19 cellular contexts compared by ENCODE assay signal in the genomic region with DNA sequence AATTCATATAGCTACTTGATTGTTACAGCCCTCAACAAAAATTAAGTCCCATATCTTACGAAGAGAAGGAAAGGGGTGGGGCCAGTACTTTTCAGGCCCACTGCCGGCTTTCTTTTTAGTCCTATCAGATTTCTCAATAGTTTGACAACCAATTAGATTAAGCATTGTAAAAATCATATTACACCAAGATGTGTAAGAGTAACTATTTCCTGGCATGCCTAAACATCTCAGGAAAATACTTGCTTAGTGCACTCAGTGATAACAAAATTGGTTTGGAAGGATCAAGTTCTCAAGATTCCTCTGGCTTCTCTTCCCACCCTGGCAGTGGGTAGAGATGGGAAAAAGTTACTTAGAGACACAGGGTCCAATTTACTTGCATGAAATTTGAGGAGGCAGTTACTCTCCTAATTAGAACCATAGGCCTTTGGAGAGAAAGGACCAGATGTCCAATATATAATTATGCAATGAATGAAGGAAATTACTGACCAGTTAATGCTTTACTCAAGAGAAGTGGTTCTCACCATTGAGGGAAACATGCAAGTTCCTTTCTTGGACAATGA. TPM values are rescaled to one million over a fixed set of nuclear protein-coding genes. Genes with fewer than 3 reads are reported as not detected.
DNase-seq lines count a peak whose midpoint lies in the region; ATAC-seq and TF ChIP-seq lines count a peak whose summit lies in the region.
"Had no signal": no experiment of that assay in that cellular context is flagged by ENCODE, and none has a peak within 500 bp of the region (broad histone marks: within the 10 kb centered on the region; RNA-seq: fewer than 3 reads in every experiment).

No MANE protein-coding gene starts in this region.

- H3K9ac ChIP-seq in KMS-11: no peak overlapping the region

- peaks cover 51% of the 10 kb centered on the region for H3K4me1 ChIP-seq in KMS-11 (ENCODE audit: low read depth, poor library complexity, severe bottlenecking)
- no peaks in the 10 kb centered on the region for H3K4me1 ChIP-seq in psoas muscle
- H3K4me1 ChIP-seq: BE2C had no signal

- H3K27ac ChIP-seq in KMS-11 (no peak overlapping the region), epithelial cell of prostate (peak overlapping the region; percentile 97), skin epidermis (peak overlapping the region in 17 of 21 experiments; percentile 5 to 83 (median 54)), psoas muscle (no peak overlapping the region)

- WGBS in psoas muscle, 3 donors: 87 to 91% (median 88%) methylated on average over 2 of the region's 2 CpGs

- no peaks in the 10 kb centered on the region for H3K27me3 Mint-ChIP-seq in activated T-cell treated with anti-CD3 and anti-CD28 coated beads, Interleukin-2, amount 50 U/mL, for 24 hours
- H3K27me3 Mint-ChIP-seq: activated CD4-positive, alpha-beta T cell treated with anti-CD3 and anti-CD28 coated beads for 36 hours; activated naive CD8-positive, alpha-beta T cell treated with anti-CD3 and anti-CD28 coated beads, Interleukin-2, amount 10 ng/mL, durations not matched to agents 7 days and 5 days had no signal

- no peaks in the 10 kb centered on the region for H3K79me2 ChIP-seq in KMS-11 (ENCODE audit: insufficient read depth, low read depth)

- no peak overlapping the region for H3K4me3 Mint-ChIP-seq in activated T-cell treated with anti-CD3 and anti-CD28 coated beads, Interleukin-2, amount 50 U/mL, for 24 hours
- H3K4me3 Mint-ChIP-seq: activated CD4-positive, alpha-beta T cell treated with anti-CD3 and anti-CD28 coated beads for 36 hours; activated naive CD8-positive, alpha-beta T cell treated with anti-CD3 and anti-CD28 coated beads, Interleukin-2, amount 10 ng/mL, durations not matched to agents 7 days and 5 days; GM23338 had no signal

- no peak overlapping the region for H3K4me3 ChIP-seq in KMS-11 (IDR thresholded peaks at IDR 0.05; ENCODE audit: insufficient read depth, low read depth, low read length)
- no peak overlapping the region for H3K4me3 ChIP-seq in skin epidermis
- no peak overlapping the region for H3K4me3 ChIP-seq in psoas muscle
- H3K4me3 ChIP-seq: GM23338, stomach had no signal

- H3K27me3 ChIP-seq in KMS-11 (ENCODE audit: insufficient read depth, low read depth) (no peaks in the 10 kb centered on the region), psoas muscle (ENCODE audit: insufficient read depth in 3 of 3, low read length in 2 of 3) (no peaks in the 10 kb centered on the region)
- H3K27me3 ChIP-seq: BE2C, stomach had no signal

- H2AFZ ChIP-seq in KMS-11 (ENCODE audit: low read depth): peak overlapping the region; percentile 48
- H2AFZ ChIP-seq: GM23338 had no signal

- peak; percentile 55 for DNase-seq in NCI-H748 (lab: John Stamatoyannopoulos, UW; ENCODE audit: unreplicated experiment)
- no peak for DNase-seq in NCI-H748 treated with DMSO at 0.1 percent for 48 hours (lab: John Stamatoyannopoulos, UW)
- DNase-seq in epithelial cell of prostate (ENCODE audit: low read depth, low spot score): no peak
- DNase-seq in activated CD8-positive, alpha-beta memory T cell treated with anti-CD3 and anti-CD28 coated beads, Interleukin-2, amount 50 U/mL, for 48 hours: no peak
- no peak for DNase-seq in activated T-cell treated with anti-CD3 and anti-CD28 coated beads, Interleukin-2, amount 50 U/mL, for 24 hours
- no peak for DNase-seq in psoas muscle
- DNase-seq: 8988T; activated naive CD8-positive, alpha-beta T cell treated with anti-CD3 and anti-CD28 coated beads, Interleukin-2, amount 10 ng/mL, durations not matched to agents 7 days and 5 days; BE2C; NCI-H2081 treated with DMSO at 0.1 percent for 48 hours; NCI-H510A had no signal

- no peaks in the 10 kb centered on the region for H3K9me3 ChIP-seq in psoas muscle
- H3K9me3 ChIP-seq: BE2C, stomach had no signal

- H3K4me2 ChIP-seq in KMS-11: peak overlapping the region; percentile 93; the same call in 1 of the 2 replicates
- H3K4me2 ChIP-seq: GM23338 had no signal

- peaks cover 17% of the 10 kb centered on the region for H3K36me3 Mint-ChIP-seq in activated T-cell treated with anti-CD3 and anti-CD28 coated beads, Interleukin-2, amount 50 U/mL, for 24 hours (ENCODE audit: low read depth)

- H3K9me3 Mint-ChIP-seq in activated T-cell treated with anti-CD3 and anti-CD28 coated beads, Interleukin-2, amount 50 U/mL, for 24 hours: no peaks in the 10 kb centered on the region
- H3K9me3 Mint-ChIP-seq: activated naive CD8-positive, alpha-beta T cell treated with anti-CD3 and anti-CD28 coated beads, Interleukin-2, amount 10 ng/mL, durations not matched to agents 7 days and 5 days; activated T-helper 1 cell treated with anti-CD3 and anti-CD28 coated beads, Interleukin-12 subunit alpha, Interleukin-12 subunit beta, Interleukin-2, Interleukin-4 antibody, amounts not matched to agents 30 ng/mL and 10 ng/mL and 1 ng/mL, durations not matched to agents 14 hours and 24 hours and 36 hours; GM23338; T-helper 1 cell treated with Interleukin-12 subunit alpha and Interleukin-12 subunit beta and Interleukin-4 antibody, amounts not matched to agents 30 μg/mL and 1 μg/mL, for 36 hours had no signal

- H3K27ac Mint-ChIP-seq in activated T-cell treated with anti-CD3 and anti-CD28 coated beads, Interleukin-2, amount 50 U/mL, for 24 hours: no peak overlapping the region
- H3K27ac Mint-ChIP-seq: activated CD4-positive, alpha-beta T cell treated with anti-CD3 and anti-CD28 coated beads for 36 hours; activated naive CD8-positive, alpha-beta T cell treated with anti-CD3 and anti-CD28 coated beads, Interleukin-2, amount 10 ng/mL, durations not matched to agents 7 days and 5 days; GM23338 had no signal

- H3K4me1 Mint-ChIP-seq in activated T-cell treated with anti-CD3 and anti-CD28 coated beads, Interleukin-2, amount 50 U/mL, for 24 hours (ENCODE audit: low read depth): peaks cover 36% of the 10 kb centered on the region
- H3K4me1 Mint-ChIP-seq: GM23338 had no signal

- TF ChIP-seq CTCF in KMS-11 (conservative IDR thresholded peaks at IDR 0.05; ENCODE audit: low read depth, low read length): no peak
- TF ChIP-seq CTCF in psoas muscle (IDR thresholded peaks at IDR 0.05): no peak

- H3K36me3 ChIP-seq in KMS-11 (ENCODE audit: insufficient read depth): no peaks in the 10 kb centered on the region
- H3K36me3 ChIP-seq in psoas muscle (ENCODE audit: insufficient read depth in 1 of 2, low read depth in 1 of 2): peaks cover 0 to 7% of the 10 kb centered on the region in 2 donors
- H3K36me3 ChIP-seq: BE2C had no signal

- ATAC-seq in psoas muscle: no peak
- ATAC-seq: GM23338, HepG2 had no signal

- intact Hi-C loops in psoas muscle (cut with DNase I): no loop called here

- H4K20me1 ChIP-seq in KMS-11 (ENCODE audit: insufficient read depth): no peaks in the 10 kb centered on the region

RNA-seq across cellular contexts. Expression of gene STPG1, which starts 30.1 kb away (rescaled TPM):
- 1 to 10 TPM in 3 of 4 donors, under 1 TPM in 1; 0.89 to 3.3 (median 1.9) TPM for total RNA-seq in psoas muscle
- polyA plus RNA-seq in psoas muscle: 1 to 10 TPM; 1.2 to 4.2 (median 1.4) TPM

RNA-seq across cellular contexts. Expression of gene NIPAL3, which starts 32.1 kb away (rescaled TPM):
- total RNA-seq in psoas muscle: 10 to 100 TPM in 1 of 4 donors, 1 to 10 TPM in 3; 3.5 to 10.9 (median 5.2) TPM
- polyA plus RNA-seq in psoas muscle: 1 to 10 TPM; 1.1 to 5.0 (median 1.8) TPM

Comparison
In these comparisons a context has a peak if more than half of its experiments do, and no peak if none do; other contexts are left out.
1. H3K27ac ChIP-seq: peak in epithelial cell of prostate (single experiment) and skin epidermis (17 of 21); none in KMS-11 (single experiment) and psoas muscle (single experiment).